In the genomic region with DNA sequence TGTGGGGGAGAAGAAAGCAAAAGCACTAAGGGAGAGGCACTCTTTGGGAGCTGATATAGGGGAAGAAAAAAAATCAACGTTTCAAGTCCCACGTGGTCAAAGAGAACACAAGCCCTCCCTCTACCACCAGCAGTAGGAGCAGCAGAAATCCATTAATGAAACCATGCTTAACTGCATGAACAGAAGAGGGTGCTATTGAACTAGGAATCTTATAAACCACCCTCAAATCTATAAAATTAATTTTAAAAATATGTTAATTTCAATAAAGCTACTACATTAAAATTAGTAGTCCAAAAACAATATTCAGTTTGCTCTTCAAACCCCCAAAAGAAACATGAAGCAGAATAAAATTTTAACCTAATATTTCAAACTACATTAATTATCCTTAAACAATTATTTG, we compare ENCODE assay signal across 8 cellular contexts.
A peak's percentile ranks its signal among the peaks of the same experiment; 100 is the strongest.
DNase-seq lines count a peak whose midpoint lies in the region; ATAC-seq, FAIRE-seq and TF ChIP-seq lines count a peak whose summit lies in the region.

No MANE protein-coding gene starts in this region.

- H3K4me1 ChIP-seq in PC-9 (replicated peaks; ENCODE audit: insufficient read depth), result peaks cover 10% of the 10 kb centered on the region
- no peaks in the 10 kb centered on the region for H3K4me1 ChIP-seq in left ventricle myocardium inferior

- H3K4me3 ChIP-seq in PC-9 (no peak overlapping the region), left ventricle myocardium inferior (no peak overlapping the region)

- H3K27me3 Mint-ChIP-seq in activated T-cell treated with anti-CD3 and anti-CD28 coated beads, Interleukin-2, amount 50 U/mL, for 4 hours (ENCODE audit: low read depth), result peaks cover 8% of the 10 kb centered on the region
- no peaks in the 10 kb centered on the region for H3K27me3 Mint-ChIP-seq in mesothelial cell of epicardium (ENCODE audit: low read depth)

- H3K27ac ChIP-seq in PC-9, result no peak overlapping the region
- H3K27ac ChIP-seq in left ventricle myocardium inferior (replicated peaks), result no peak overlapping the region

- H3K9me3 ChIP-seq in PC-9 (ENCODE audit: insufficient read depth, low read depth) (no peaks in the 10 kb centered on the region), left ventricle myocardium inferior (replicated peaks) (peaks cover 61% of the 10 kb centered on the region)

- H3F3A ChIP-seq in PC-9 (ENCODE audit: insufficient read depth, low read depth), result no peaks in the 10 kb centered on the region; the same call in 1 of the 2 replicates

- CTCF ChIA-PET in PC-9 (lab: Charles Lee), result interaction anchor here (0.7 kb wide), 1 partner anchor 1122 kb away, joined by 3 read pairs; no protein-coding TSS in a partner anchor

- H3K36me3 Mint-ChIP-seq in activated T-cell treated with anti-CD3 and anti-CD28 coated beads, Interleukin-2, amount 50 U/mL, for 4 hours (ENCODE audit: insufficient read depth), result no peaks in the 10 kb centered on the region
- H3K36me3 Mint-ChIP-seq in mesothelial cell of epicardium, result no peaks in the 10 kb centered on the region

- no peaks in the 10 kb centered on the region for H3K79me2 ChIP-seq in PC-9 (ENCODE audit: low read depth)

- BruUV-seq in PC-9 (replicated peaks; lab: Mats Ljungman, UMichigan), result no TSS peak

- ATAC-seq in activated T-cell treated with anti-CD3 and anti-CD28 coated beads, Interleukin-2, amount 50 U/mL, for 4 hours, result no peak

- peak; percentile 85 for TF ChIP-seq CTCF in PC-9 (conservative IDR thresholded peaks at IDR 0.05)
- TF ChIP-seq CTCF in left ventricle myocardium inferior (IDR thresholded peaks at IDR 0.05; ENCODE audit: borderline replicate concordance), result no peak
- TF ChIP-seq CTCF in mesothelial cell of epicardium (IDR thresholded peaks at IDR 0.05; ENCODE audit: unreplicated experiment), result no peak

- DNase-seq in AML-193 (lab: John Stamatoyannopoulos, UW) (peak; percentile 49 to 62), HTR-8/SVneo (ENCODE audit: insufficient read length, low spot score) (peak; percentile 36), PC-9 (peak in 1 of 2 experiments; percentile 64), globus pallidus (ENCODE audit: low spot score) (peak; percentile 17), left ventricle myocardium inferior (no peak), mesothelial cell of epicardium (ENCODE audit: low spot score in 2 of 2, unreplicated experiment in 2 of 2) (no peak), AG08396 (ENCODE audit: low spot score) (no peak)
- no peak for DNase-seq in activated T-cell treated with anti-CD3 and anti-CD28 coated beads, Interleukin-2, amount 50 U/mL, for 4 hours

- H3K9me2 ChIP-seq in PC-9 (ENCODE audit: insufficient read depth), result no peaks in the 10 kb centered on the region

- H3K27me3 ChIP-seq in PC-9 (ENCODE audit: insufficient read depth, low read depth), result no peaks in the 10 kb centered on the region
- H3K27me3 ChIP-seq in left ventricle myocardium inferior (ENCODE audit: low read depth), result peaks cover 15% of the 10 kb centered on the region

- H3K27ac Mint-ChIP-seq in mesothelial cell of epicardium, result no peak overlapping the region

- peaks cover 16% of the 10 kb centered on the region for H3K9me3 Mint-ChIP-seq in activated T-cell treated with anti-CD3 and anti-CD28 coated beads, Interleukin-2, amount 50 U/mL, for 4 hours
- peaks cover 35% of the 10 kb centered on the region for H3K9me3 Mint-ChIP-seq in mesothelial cell of epicardium

- H4K20me1 ChIP-seq in PC-9 (ENCODE audit: insufficient read depth), result no peaks in the 10 kb centered on the region

- H3K4me3 Mint-ChIP-seq in activated T-cell treated with anti-CD3 and anti-CD28 coated beads, Interleukin-2, amount 50 U/mL, for 4 hours, result no peak overlapping the region
- H3K4me3 Mint-ChIP-seq in mesothelial cell of epicardium, result no peak overlapping the region

- H3K36me3 ChIP-seq in PC-9 (ENCODE audit: low read depth) (no peaks in the 10 kb centered on the region), left ventricle myocardium inferior (no peaks in the 10 kb centered on the region)

- POLR2A ChIA-PET in PC-9 (lab: Charles Lee; ENCODE audit: unreplicated experiment), result no interaction called here

- H3K4me1 Mint-ChIP-seq in activated T-cell treated with anti-CD3 and anti-CD28 coated beads, Interleukin-2, amount 50 U/mL, for 4 hours (ENCODE audit: low read depth), result no peaks in the 10 kb centered on the region
- H3K4me1 Mint-ChIP-seq in mesothelial cell of epicardium, result peaks cover 3% of the 10 kb centered on the region

- FAIRE-seq in HTR-8/SVneo (lab: Jason Lieb, UNC), result no peak

- intact Hi-C loops in PC-9 (cut with micrococcal nuclease; ENCODE audit: unreplicated experiment) (no loop called here), left ventricle myocardium inferior (cut with micrococcal nuclease) (no loop called here)

- H2AFZ ChIP-seq in PC-9, result peak overlapping the region; percentile 68

- H3K4me2 ChIP-seq in PC-9, result peak overlapping the region; percentile 24; the same call in 1 of the 2 replicates

Comparison
In these comparisons a context has a peak if more than half of its experiments do, and no peak if none do; other contexts are left out.
1. DNase-seq: peak in AML-193 (2 of 2), HTR-8/SVneo (single experiment) and globus pallidus (single experiment); none in left ventricle myocardium inferior (single experiment), activated T-cell treated with anti-CD3 and anti-CD28 coated beads, Interleukin-2, amount 50 U/mL, for 4 hours (single experiment), mesothelial cell of epicardium (0 of 2) and AG08396 (single experiment).